Comparison of ENCODE assay signal across 9 cellular contexts in genomic region chr1:62070384-62071011, GRCh38.
A peak's percentile ranks its signal among the peaks of the same experiment; 100 is the strongest.
DNase-seq lines count a peak whose midpoint lies in the region; ATAC-seq and TF ChIP-seq lines count a peak whose summit lies in the region.
"Had no signal": no experiment of that assay in that cellular context is flagged by ENCODE, and none has a peak within 500 bp of the region (broad histone marks: within the 10 kb centered on the region; RNA-seq: fewer than 3 reads in every experiment).

No MANE protein-coding gene starts in this region.

- POLR2A ChIA-PET in CD8-positive, alpha-beta T cell (lab: Charles Lee) = no interaction called here

- no peaks in the 10 kb centered on the region for H3K36me3 ChIP-seq in stomach
- no peaks in the 10 kb centered on the region for H3K36me3 ChIP-seq in CD8-positive, alpha-beta T cell (ENCODE audit: insufficient read depth, low read length)

- H3K9me3 ChIP-seq in stomach = no peaks in the 10 kb centered on the region
- H3K9me3 ChIP-seq in CD8-positive, alpha-beta T cell (ENCODE audit: low read length) = no peaks in the 10 kb centered on the region

- no peak overlapping the region for H3K4me3 ChIP-seq in AG09309 (ENCODE audit: control insufficient read depth, low read depth, low read length)
- H3K4me3 ChIP-seq in stomach = no peak overlapping the region
- H3K4me3 ChIP-seq in CD8-positive, alpha-beta T cell (ENCODE audit: low read depth, low read length) = no peak overlapping the region

- TF ChIP-seq EP300 in stomach (IDR thresholded peaks at IDR 0.05) = no peak

- H3K9me3 Mint-ChIP-seq in glutamatergic neuron (ENCODE audit: unreplicated experiment) = peaks cover 3% of the 10 kb centered on the region
- peaks cover 4% of the 10 kb centered on the region for H3K9me3 Mint-ChIP-seq in CD8-positive, alpha-beta T cell

- no peak overlapping the region for H3K4me3 Mint-ChIP-seq in glutamatergic neuron (ENCODE audit: unreplicated experiment)
- H3K4me3 Mint-ChIP-seq in CD8-positive, alpha-beta T cell = no peak overlapping the region
- H3K4me3 Mint-ChIP-seq: memory B cell had no signal

- no peaks in the 10 kb centered on the region for H3K27me3 ChIP-seq in stomach
- no peaks in the 10 kb centered on the region for H3K27me3 ChIP-seq in CD8-positive, alpha-beta T cell (ENCODE audit: insufficient read depth, low read length)

- H3K4me1 ChIP-seq in stomach = peaks cover 0 to 26% (median 14%) of the 10 kb centered on the region in 4 donors
- H3K4me1 ChIP-seq in CD8-positive, alpha-beta T cell (ENCODE audit: insufficient read depth, low read length) = no peaks in the 10 kb centered on the region

- TF ChIP-seq CTCF in AG09309 (IDR thresholded peaks at IDR 0.05; ENCODE audit: control insufficient read depth, insufficient read depth, low read depth, low read length, missing control alignments) (peak; percentile 66), GM12873 (IDR thresholded peaks at IDR 0.05; ENCODE audit: insufficient read depth, low read depth, low read length, missing control alignments) (peak; percentile 41), glutamatergic neuron (IDR thresholded peaks at IDR 0.05; ENCODE audit: partially characterized antibody, unreplicated experiment) (peak; percentile 82), stomach (IDR thresholded peaks at IDR 0.05) (peak in 1 of 7 experiments; percentile 34)
- no peak for TF ChIP-seq CTCF in CD8-positive, alpha-beta T cell (IDR thresholded peaks at IDR 0.05)

- intact Hi-C loops in stomach (cut with DNase I; ENCODE audit: low total_unique reads) = no loop called here
- intact Hi-C loops in CD8-positive, alpha-beta T cell (cut with DNase I, micrococcal nuclease) = no loop called here

- CTCF ChIA-PET in CD8-positive, alpha-beta T cell (lab: Charles Lee) = no interaction called here

- no peak for TF ChIP-seq POLR2A in stomach (IDR thresholded peaks at IDR 0.05)

- H3K36me3 Mint-ChIP-seq in glutamatergic neuron (ENCODE audit: unreplicated experiment) = no peaks in the 10 kb centered on the region
- peaks cover 30% of the 10 kb centered on the region for H3K36me3 Mint-ChIP-seq in CD8-positive, alpha-beta T cell

- 72 to 74% (median 73%) methylated on average over 4 of the region's 4 CpGs for WGBS in stomach, 5 donors

- no peak overlapping the region for H3K27ac ChIP-seq in stomach
- H3K27ac ChIP-seq in CD8-positive, alpha-beta T cell (ENCODE audit: low read depth, low read length) = no peak overlapping the region

- H3K4me1 Mint-ChIP-seq in glutamatergic neuron (ENCODE audit: low read depth, unreplicated experiment) = no peaks in the 10 kb centered on the region
- H3K4me1 Mint-ChIP-seq in CD8-positive, alpha-beta T cell (ENCODE audit: low read depth) = no peaks in the 10 kb centered on the region
- H3K4me1 Mint-ChIP-seq: memory B cell had no signal

- H3K27me3 Mint-ChIP-seq in glutamatergic neuron (ENCODE audit: unreplicated experiment) = no peaks in the 10 kb centered on the region
- no peaks in the 10 kb centered on the region for H3K27me3 Mint-ChIP-seq in CD8-positive, alpha-beta T cell (ENCODE audit: low read depth)
- H3K27me3 Mint-ChIP-seq: memory B cell had no signal

- ATAC-seq in GM19324 (IDR thresholded peaks at IDR 0.05; ENCODE audit: low FRiP score, unreplicated experiment) = no peak
- ATAC-seq in CD8-positive, alpha-beta T cell = no peak

- H3K27ac Mint-ChIP-seq in glutamatergic neuron (ENCODE audit: unreplicated experiment) = no peak overlapping the region
- H3K27ac Mint-ChIP-seq in CD8-positive, alpha-beta T cell = no peak overlapping the region
- H3K27ac Mint-ChIP-seq: memory B cell had no signal

- DNase-seq in AG09309 (ENCODE audit: low read depth) (no peak), SW480 (ENCODE audit: low spot score) (peak; percentile 11), glutamatergic neuron (no peak), cerebellum (ENCODE audit: low spot score) (no peak), stomach (no peak)
- DNase-seq in CD8-positive, alpha-beta T cell = no peak
